Comparison of ENCODE assay signal across 11 cellular contexts in genomic region chr16:68090526-68090925, GRCh38. TPM values are rescaled to one million over a fixed set of nuclear protein-coding genes. Genes with fewer than 3 reads are reported as not detected.
DNase-seq lines count a peak whose midpoint lies in the region; ATAC-seq and FAIRE-seq lines count a peak whose summit lies in the region.
"Had no signal": no experiment of that assay in that cellular context is flagged by ENCODE, and none has a peak within 500 bp of the region (broad histone marks: within the 10 kb centered on the region; RNA-seq: fewer than 3 reads in every experiment).

No MANE protein-coding gene starts in this region.

- peak; percentile 39 for FAIRE-seq in G401.6 (lab: Jason Lieb, UNC)
- peak; percentile 27 for FAIRE-seq in islet of Langerhans (lab: Jason Lieb, UNC)
- FAIRE-seq: bronchial epithelial cell had no signal

- H3K27ac Mint-ChIP-seq in T-helper 17 cell: peak overlapping the region; percentile 92

- H3K36me3 Mint-ChIP-seq in T-helper 17 cell (ENCODE audit: low read depth): peaks cover 2% of the 10 kb centered on the region

- no peaks in the 10 kb centered on the region for H3K9me3 ChIP-seq in T-helper 17 cell (ENCODE audit: control insufficient read depth, low read length, poor library complexity, severe bottlenecking)
- H3K9me3 ChIP-seq: esophagus muscularis mucosa had no signal

- ATAC-seq in T-helper 17 cell: no peak
- no peak for ATAC-seq in Right ventricle myocardium superior (ENCODE audit: poor library complexity)
- no peak for ATAC-seq in HG03457 (IDR thresholded peaks at IDR 0.05; ENCODE audit: unreplicated experiment)
- ATAC-seq in GM21619 (IDR thresholded peaks at IDR 0.05; ENCODE audit: unreplicated experiment): no peak
- ATAC-seq in HG02981 (IDR thresholded peaks at IDR 0.05; ENCODE audit: unreplicated experiment): no peak

- intact Hi-C loops in Right ventricle myocardium superior (cut with DNase I): no loop called here

- H3K4me1 Mint-ChIP-seq in T-helper 17 cell: peaks cover 57% of the 10 kb centered on the region

- H3K4me3 Mint-ChIP-seq in T-helper 17 cell: peak overlapping the region; percentile 80

- H3K27me3 Mint-ChIP-seq in T-helper 17 cell: no peaks in the 10 kb centered on the region

- DNase-seq in AML-193 (lab: John Stamatoyannopoulos, UW): peak; percentile 39 to 47
- DNase-seq in T-helper 17 cell: no peak
- DNase-seq in Right ventricle myocardium superior: no peak
- DNase-seq: NCI-H2081 had no signal

RNA-seq across cellular contexts. Expression of gene NFATC3, which starts 5.4 kb away (rescaled TPM):
- total RNA-seq in T-helper 17 cell (100 to 1,000 TPM in 1 of 2 donors, 10 to 100 TPM in 1; 94.5 to 101 TPM), Right ventricle myocardium superior (24.4 TPM)

Comparison
In these comparisons a context has a peak if more than half of its experiments do, and no peak if none do; other contexts are left out.
1. DNase-seq: peak in AML-193 (2 of 2); none in T-helper 17 cell (0 of 3) and Right ventricle myocardium superior (single experiment).